In the genomic region with DNA sequence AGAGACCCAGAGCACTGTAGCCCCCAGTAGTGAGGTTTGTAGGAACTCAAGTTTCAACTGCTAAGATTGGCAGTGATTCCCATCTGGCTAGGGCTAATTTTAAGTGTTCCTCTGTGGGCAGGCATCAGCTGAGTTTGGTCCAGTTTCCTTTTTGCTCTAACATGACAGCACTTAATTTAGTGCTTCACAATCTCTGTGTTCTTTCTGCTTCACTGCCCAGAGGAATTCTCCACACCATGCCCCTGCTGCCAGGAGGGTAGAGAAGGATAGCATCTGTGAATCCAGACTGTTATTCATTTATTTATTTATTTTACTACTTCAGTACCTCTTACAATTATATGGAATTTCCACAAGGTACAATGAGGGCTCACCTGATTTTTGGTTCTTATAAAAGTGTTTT, we compare ENCODE assay signal across 16 cellular contexts.
DNase-seq lines count a peak whose midpoint lies in the region; ATAC-seq lines count a peak whose summit lies in the region.
"Had no signal": no experiment of that assay in that cellular context is flagged by ENCODE, and none has a peak within 500 bp of the region (broad histone marks: within the 10 kb centered on the region; RNA-seq: fewer than 3 reads in every experiment).

No MANE protein-coding gene starts in this region.

- peak; percentile 8 for DNase-seq in H4 (ENCODE audit: low spot score)
- DNase-seq in NCI-H69 (lab: John Stamatoyannopoulos, UW): peak; percentile 15
- peak; percentile 80 for DNase-seq in glomerular visceral epithelial cell (ENCODE audit: extremely low spot score)
- peak; percentile 73 for DNase-seq in renal cortical epithelial cell (ENCODE audit: low read depth)
- DNase-seq in stimulated activated CD4-positive, alpha-beta T cell treated with anti-CD3 and anti-CD28 coated beads, Interleukin-2, amount 100 ng/mL, for 48 hours: no peak
- no peak for DNase-seq in effector CD8-positive, alpha-beta T cell (lab: John Stamatoyannopoulos, UW)
- DNase-seq: DMS79 treated with DMSO at 0.1 percent for 48 hours, GDM1, Karpas-422, NCI-H1417, NCI-H2029 treated with DMSO at 0.1 percent for 48 hours, NCI-H2227 treated with DMSO at 0.1 percent for 48 hours, T-helper 1 cell had no signal

- H3K9me3 Mint-ChIP-seq in activated T-helper 17 cell treated with anti-CD3 and anti-CD28 coated beads, Interleukin-2, amount 50 U/mL, for 72 hours: peaks cover 15% of the 10 kb centered on the region

- no peaks in the 10 kb centered on the region for H3K36me3 Mint-ChIP-seq in activated T-helper 17 cell treated with anti-CD3 and anti-CD28 coated beads, Interleukin-2, amount 50 U/mL, for 72 hours (ENCODE audit: low read depth)

- H3K27ac Mint-ChIP-seq in activated T-helper 17 cell treated with anti-CD3 and anti-CD28 coated beads, Interleukin-2, amount 50 U/mL, for 72 hours: no peak overlapping the region

- no peak overlapping the region for H3K4me3 Mint-ChIP-seq in activated T-helper 17 cell treated with anti-CD3 and anti-CD28 coated beads, Interleukin-2, amount 50 U/mL, for 72 hours

- no peak for ATAC-seq in activated T-helper 17 cell treated with anti-CD3 and anti-CD28 coated beads, Interleukin-2, amount 50 U/mL, for 72 hours (replicated peaks)
- no peak for ATAC-seq in HG02763 (IDR thresholded peaks at IDR 0.05; ENCODE audit: unreplicated experiment)
- ATAC-seq: Right ventricle myocardium inferior had no signal

- no peaks in the 10 kb centered on the region for H3K27me3 Mint-ChIP-seq in activated T-helper 17 cell treated with anti-CD3 and anti-CD28 coated beads, Interleukin-2, amount 50 U/mL, for 72 hours

- no peaks in the 10 kb centered on the region for H3K4me1 Mint-ChIP-seq in activated T-helper 17 cell treated with anti-CD3 and anti-CD28 coated beads, Interleukin-2, amount 50 U/mL, for 72 hours

Comparison
In these comparisons a context has a peak if more than half of its experiments do, and no peak if none do; other contexts are left out.
1. DNase-seq: peak in H4 (single experiment), NCI-H69 (single experiment), glomerular visceral epithelial cell (single experiment) and renal cortical epithelial cell (single experiment); none in stimulated activated CD4-positive, alpha-beta T cell treated with anti-CD3 and anti-CD28 coated beads, Interleukin-2, amount 100 ng/mL, for 48 hours (0 of 2) and effector CD8-positive, alpha-beta T cell (single experiment).